1 cellular context compared by ENCODE assay signal in the genomic region with DNA sequence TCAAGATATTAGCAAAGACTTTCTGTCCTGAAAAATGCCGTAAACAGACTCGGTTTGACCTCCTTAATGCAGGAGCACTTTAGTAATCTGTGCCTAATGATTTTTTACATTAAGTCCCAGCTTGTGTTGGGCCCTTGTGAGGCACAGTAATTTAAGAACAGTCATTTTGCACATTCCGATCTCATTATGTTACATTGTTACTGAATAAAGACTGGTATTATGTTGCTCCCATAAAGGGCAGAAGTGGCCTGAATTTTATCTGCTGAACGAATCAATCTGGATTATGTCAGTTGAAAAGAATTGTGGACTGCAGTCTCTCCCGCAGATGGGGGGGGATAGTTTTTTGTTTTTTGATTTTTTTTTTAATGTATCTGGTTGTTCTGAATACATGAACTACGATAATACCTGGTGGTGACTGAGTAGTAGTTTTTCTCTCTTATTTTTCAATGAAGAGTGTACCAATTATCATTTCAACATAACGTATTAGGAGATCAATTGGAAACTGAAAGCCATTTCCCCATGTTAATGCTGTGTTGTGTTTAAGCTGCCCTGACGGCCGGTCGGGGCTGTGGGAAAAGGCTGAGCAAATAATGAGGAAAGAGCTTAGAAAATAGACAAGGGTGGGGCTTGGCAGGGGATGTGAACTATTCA.
TF ChIP-seq lines count a peak whose summit lies in the region.

No MANE protein-coding gene starts in this region.

TF ChIP-seq in HEK293, 187 proteins besides CTCF, POLR2A, EP300 and RAD21 (continued from another document and continues in another):
- peak; percentile 99 for TF ChIP-seq ZEB2 (tag by site-specific recombination; IDR thresholded peaks at IDR 0.05)
- TF ChIP-seq TRIM28 (IDR thresholded peaks at IDR 0.05; ENCODE audit: borderline replicate concordance, low read length), result no peak
- no peak for TF ChIP-seq ZNF658 (tag by site-specific recombination; IDR thresholded peaks at IDR 0.05)
- TF ChIP-seq SCRT1 (tag by site-specific recombination; IDR thresholded peaks at IDR 0.05; ENCODE audit: borderline replicate concordance), result no peak; the same call in 1 of the 2 replicates
- no peak for TF ChIP-seq ZBTB48 (tag by site-specific recombination; IDR thresholded peaks at IDR 0.05)
- no peak for TF ChIP-seq ZNF830 (tag by site-specific recombination; IDR thresholded peaks at IDR 0.05; ENCODE audit: low read depth)
- no peak for TF ChIP-seq ZNF341 (tag by site-specific recombination; IDR thresholded peaks at IDR 0.05; ENCODE audit: low read depth)
- TF ChIP-seq SALL2 (tag by site-specific recombination; IDR thresholded peaks at IDR 0.05; ENCODE audit: borderline replicate concordance), result no peak
- no peak; the same call in 1 of the 2 replicates for TF ChIP-seq ZNF394 (tag by site-specific recombination; IDR thresholded peaks at IDR 0.05; ENCODE audit: borderline replicate concordance)
- TF ChIP-seq ZNF2 (tag by site-specific recombination; IDR thresholded peaks at IDR 0.05), result peak; percentile 54; the same call in 1 of the 2 replicates
- peak; percentile 90 for TF ChIP-seq ZNF366 (tag by site-specific recombination; conservative IDR thresholded peaks at IDR 0.05)
- peak; percentile 80 for TF ChIP-seq ZNF324 (tag by site-specific recombination; IDR thresholded peaks at IDR 0.05)
- TF ChIP-seq, protein P1, sequence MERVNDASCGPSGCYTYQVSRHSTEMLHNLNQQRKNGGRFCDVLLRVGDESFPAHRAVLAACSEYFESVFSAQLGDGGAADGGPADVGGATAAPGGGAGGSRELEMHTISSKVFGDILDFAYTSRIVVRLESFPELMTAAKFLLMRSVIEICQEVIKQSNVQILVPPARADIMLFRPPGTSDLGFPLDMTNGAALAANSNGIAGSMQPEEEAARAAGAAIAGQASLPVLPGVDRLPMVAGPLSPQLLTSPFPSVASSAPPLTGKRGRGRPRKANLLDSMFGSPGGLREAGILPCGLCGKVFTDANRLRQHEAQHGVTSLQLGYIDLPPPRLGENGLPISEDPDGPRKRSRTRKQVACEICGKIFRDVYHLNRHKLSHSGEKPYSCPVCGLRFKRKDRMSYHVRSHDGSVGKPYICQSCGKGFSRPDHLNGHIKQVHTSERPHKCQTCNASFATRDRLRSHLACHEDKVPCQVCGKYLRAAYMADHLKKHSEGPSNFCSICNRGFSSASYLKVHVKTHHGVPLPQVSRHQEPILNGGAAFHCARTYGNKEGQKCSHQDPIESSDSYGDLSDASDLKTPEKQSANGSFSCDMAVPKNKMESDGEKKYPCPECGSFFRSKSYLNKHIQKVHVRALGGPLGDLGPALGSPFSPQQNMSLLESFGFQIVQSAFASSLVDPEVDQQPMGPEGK (tag by site-specific recombination; IDR thresholded peaks at IDR 0.05), result peak; percentile 63
- peak; percentile 38; the same call in 1 of the 2 replicates for TF ChIP-seq ZBTB21 (tag by site-specific recombination; IDR thresholded peaks at IDR 0.05)
- TF ChIP-seq OVOL3 (tag by site-specific recombination; IDR thresholded peaks at IDR 0.05), result no peak
- no peak for TF ChIP-seq ZNF121 (tag by site-specific recombination; IDR thresholded peaks at IDR 0.05)
- TF ChIP-seq ZNF302 (tag by site-specific recombination; IDR thresholded peaks at IDR 0.05; ENCODE audit: low read depth), result no peak
- no peak for TF ChIP-seq ZNF544 (tag by site-specific recombination; IDR thresholded peaks at IDR 0.05)
- TF ChIP-seq, protein P2, sequence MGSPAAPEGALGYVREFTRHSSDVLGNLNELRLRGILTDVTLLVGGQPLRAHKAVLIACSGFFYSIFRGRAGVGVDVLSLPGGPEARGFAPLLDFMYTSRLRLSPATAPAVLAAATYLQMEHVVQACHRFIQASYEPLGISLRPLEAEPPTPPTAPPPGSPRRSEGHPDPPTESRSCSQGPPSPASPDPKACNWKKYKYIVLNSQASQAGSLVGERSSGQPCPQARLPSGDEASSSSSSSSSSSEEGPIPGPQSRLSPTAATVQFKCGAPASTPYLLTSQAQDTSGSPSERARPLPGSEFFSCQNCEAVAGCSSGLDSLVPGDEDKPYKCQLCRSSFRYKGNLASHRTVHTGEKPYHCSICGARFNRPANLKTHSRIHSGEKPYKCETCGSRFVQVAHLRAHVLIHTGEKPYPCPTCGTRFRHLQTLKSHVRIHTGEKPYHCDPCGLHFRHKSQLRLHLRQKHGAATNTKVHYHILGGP (tag by site-specific recombination; IDR thresholded peaks at IDR 0.05), result no peak
- TF ChIP-seq ZNF248 (tag by site-specific recombination; IDR thresholded peaks at IDR 0.05), result no peak
- TF ChIP-seq ZNF561 (tag by site-specific recombination; IDR thresholded peaks at IDR 0.05; ENCODE audit: borderline replicate concordance), result peak; percentile 24; the same call in 1 of the 2 replicates
- no peak for TF ChIP-seq SETDB1 (IDR thresholded peaks at IDR 0.05; ENCODE audit: insufficient read length, low read length)
- TF ChIP-seq ZNF843 (tag by site-specific recombination; IDR thresholded peaks at IDR 0.05), result peak; percentile 93
- no peak for TF ChIP-seq ZNF169 (tag by site-specific recombination; IDR thresholded peaks at IDR 0.05)
- no peak for TF ChIP-seq GLI4 (tag by site-specific recombination; IDR thresholded peaks at IDR 0.05)
- TF ChIP-seq ZNF777 (tag by site-specific recombination; IDR thresholded peaks at IDR 0.05; ENCODE audit: borderline replicate concordance), result no peak
- TF ChIP-seq ZNF600 (tag by site-specific recombination; IDR thresholded peaks at IDR 0.05), result peak; percentile 82
- peak; percentile 86 for TF ChIP-seq ZNF501 (tag by site-specific recombination; IDR thresholded peaks at IDR 0.05)
- TF ChIP-seq ZNF596 (tag by site-specific recombination; IDR thresholded peaks at IDR 0.05), result no peak
- TF ChIP-seq ZNF623 (tag by site-specific recombination; IDR thresholded peaks at IDR 0.05), result no peak
- TF ChIP-seq ZBTB1 (tag by site-specific recombination; IDR thresholded peaks at IDR 0.05), result no peak
- no peak for TF ChIP-seq ZNF585B (tag by site-specific recombination; IDR thresholded peaks at IDR 0.05)
- no peak for TF ChIP-seq SCRT2 (tag by site-specific recombination; IDR thresholded peaks at IDR 0.05)
- peak; percentile 2; the same call in 1 of the 2 replicates for TF ChIP-seq ZNF654 (tag by site-specific recombination; IDR thresholded peaks at IDR 0.05; ENCODE audit: low read depth)
- TF ChIP-seq, protein P3, sequence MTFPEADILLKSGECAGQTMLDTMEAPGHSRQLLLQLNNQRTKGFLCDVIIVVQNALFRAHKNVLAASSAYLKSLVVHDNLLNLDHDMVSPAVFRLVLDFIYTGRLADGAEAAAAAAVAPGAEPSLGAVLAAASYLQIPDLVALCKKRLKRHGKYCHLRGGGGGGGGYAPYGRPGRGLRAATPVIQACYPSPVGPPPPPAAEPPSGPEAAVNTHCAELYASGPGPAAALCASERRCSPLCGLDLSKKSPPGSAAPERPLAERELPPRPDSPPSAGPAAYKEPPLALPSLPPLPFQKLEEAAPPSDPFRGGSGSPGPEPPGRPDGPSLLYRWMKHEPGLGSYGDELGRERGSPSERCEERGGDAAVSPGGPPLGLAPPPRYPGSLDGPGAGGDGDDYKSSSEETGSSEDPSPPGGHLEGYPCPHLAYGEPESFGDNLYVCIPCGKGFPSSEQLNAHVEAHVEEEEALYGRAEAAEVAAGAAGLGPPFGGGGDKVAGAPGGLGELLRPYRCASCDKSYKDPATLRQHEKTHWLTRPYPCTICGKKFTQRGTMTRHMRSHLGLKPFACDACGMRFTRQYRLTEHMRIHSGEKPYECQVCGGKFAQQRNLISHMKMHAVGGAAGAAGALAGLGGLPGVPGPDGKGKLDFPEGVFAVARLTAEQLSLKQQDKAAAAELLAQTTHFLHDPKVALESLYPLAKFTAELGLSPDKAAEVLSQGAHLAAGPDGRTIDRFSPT (tag by site-specific recombination; IDR thresholded peaks at IDR 0.05), result peak; percentile 85
- no peak for TF ChIP-seq EGR2 (tag by site-specific recombination; IDR thresholded peaks at IDR 0.05; ENCODE audit: low read depth)
- TF ChIP-seq ZNF76 (tag by site-specific recombination; IDR thresholded peaks at IDR 0.05; ENCODE audit: borderline replicate concordance, low read depth), result no peak; the same call in 1 of the 2 replicates
- TF ChIP-seq, protein P4, sequence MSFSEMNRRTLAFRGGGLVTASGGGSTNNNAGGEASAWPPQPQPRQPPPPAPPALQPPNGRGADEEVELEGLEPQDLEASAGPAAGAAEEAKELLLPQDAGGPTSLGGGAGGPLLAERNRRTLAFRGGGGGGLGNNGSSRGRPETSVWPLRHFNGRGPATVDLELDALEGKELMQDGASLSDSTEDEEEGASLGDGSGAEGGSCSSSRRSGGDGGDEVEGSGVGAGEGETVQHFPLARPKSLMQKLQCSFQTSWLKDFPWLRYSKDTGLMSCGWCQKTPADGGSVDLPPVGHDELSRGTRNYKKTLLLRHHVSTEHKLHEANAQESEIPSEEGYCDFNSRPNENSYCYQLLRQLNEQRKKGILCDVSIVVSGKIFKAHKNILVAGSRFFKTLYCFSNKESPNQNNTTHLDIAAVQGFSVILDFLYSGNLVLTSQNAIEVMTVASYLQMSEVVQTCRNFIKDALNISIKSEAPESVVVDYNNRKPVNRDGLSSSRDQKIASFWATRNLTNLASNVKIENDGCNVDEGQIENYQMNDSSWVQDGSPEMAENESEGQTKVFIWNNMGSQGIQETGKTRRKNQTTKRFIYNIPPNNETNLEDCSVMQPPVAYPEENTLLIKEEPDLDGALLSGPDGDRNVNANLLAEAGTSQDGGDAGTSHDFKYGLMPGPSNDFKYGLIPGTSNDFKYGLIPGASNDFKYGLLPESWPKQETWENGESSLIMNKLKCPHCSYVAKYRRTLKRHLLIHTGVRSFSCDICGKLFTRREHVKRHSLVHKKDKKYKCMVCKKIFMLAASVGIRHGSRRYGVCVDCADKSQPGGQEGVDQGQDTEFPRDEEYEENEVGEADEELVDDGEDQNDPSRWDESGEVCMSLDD (tag by site-specific recombination; IDR thresholded peaks at IDR 0.05), result no peak; the same call in 1 of the 2 replicates
- no peak for TF ChIP-seq MYNN (tag by site-specific recombination; IDR thresholded peaks at IDR 0.05; ENCODE audit: borderline replicate concordance)
- TF ChIP-seq ZFP3 (tag by site-specific recombination; IDR thresholded peaks at IDR 0.05; ENCODE audit: low read depth), result no peak
- peak; percentile 98 for TF ChIP-seq SP7 (tag by site-specific recombination; IDR thresholded peaks at IDR 0.05)
- TF ChIP-seq ZBTB17 (tag by site-specific recombination; IDR thresholded peaks at IDR 0.05), result peak; percentile 90
- TF ChIP-seq GLIS1 (tag by site-specific recombination; IDR thresholded peaks at IDR 0.05), result peak; percentile 87
- TF ChIP-seq, protein P5, sequence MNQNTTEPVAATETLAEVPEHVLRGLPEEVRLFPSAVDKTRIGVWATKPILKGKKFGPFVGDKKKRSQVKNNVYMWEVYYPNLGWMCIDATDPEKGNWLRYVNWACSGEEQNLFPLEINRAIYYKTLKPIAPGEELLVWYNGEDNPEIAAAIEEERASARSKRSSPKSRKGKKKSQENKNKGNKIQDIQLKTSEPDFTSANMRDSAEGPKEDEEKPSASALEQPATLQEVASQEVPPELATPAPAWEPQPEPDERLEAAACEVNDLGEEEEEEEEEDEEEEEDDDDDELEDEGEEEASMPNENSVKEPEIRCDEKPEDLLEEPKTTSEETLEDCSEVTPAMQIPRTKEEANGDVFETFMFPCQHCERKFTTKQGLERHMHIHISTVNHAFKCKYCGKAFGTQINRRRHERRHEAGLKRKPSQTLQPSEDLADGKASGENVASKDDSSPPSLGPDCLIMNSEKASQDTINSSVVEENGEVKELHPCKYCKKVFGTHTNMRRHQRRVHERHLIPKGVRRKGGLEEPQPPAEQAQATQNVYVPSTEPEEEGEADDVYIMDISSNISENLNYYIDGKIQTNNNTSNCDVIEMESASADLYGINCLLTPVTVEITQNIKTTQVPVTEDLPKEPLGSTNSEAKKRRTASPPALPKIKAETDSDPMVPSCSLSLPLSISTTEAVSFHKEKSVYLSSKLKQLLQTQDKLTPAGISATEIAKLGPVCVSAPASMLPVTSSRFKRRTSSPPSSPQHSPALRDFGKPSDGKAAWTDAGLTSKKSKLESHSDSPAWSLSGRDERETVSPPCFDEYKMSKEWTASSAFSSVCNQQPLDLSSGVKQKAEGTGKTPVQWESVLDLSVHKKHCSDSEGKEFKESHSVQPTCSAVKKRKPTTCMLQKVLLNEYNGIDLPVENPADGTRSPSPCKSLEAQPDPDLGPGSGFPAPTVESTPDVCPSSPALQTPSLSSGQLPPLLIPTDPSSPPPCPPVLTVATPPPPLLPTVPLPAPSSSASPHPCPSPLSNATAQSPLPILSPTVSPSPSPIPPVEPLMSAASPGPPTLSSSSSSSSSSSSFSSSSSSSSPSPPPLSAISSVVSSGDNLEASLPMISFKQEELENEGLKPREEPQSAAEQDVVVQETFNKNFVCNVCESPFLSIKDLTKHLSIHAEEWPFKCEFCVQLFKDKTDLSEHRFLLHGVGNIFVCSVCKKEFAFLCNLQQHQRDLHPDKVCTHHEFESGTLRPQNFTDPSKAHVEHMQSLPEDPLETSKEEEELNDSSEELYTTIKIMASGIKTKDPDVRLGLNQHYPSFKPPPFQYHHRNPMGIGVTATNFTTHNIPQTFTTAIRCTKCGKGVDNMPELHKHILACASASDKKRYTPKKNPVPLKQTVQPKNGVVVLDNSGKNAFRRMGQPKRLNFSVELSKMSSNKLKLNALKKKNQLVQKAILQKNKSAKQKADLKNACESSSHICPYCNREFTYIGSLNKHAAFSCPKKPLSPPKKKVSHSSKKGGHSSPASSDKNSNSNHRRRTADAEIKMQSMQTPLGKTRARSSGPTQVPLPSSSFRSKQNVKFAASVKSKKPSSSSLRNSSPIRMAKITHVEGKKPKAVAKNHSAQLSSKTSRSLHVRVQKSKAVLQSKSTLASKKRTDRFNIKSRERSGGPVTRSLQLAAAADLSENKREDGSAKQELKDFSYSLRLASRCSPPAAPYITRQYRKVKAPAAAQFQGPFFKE (tag by site-specific recombination; IDR thresholded peaks at IDR 0.05; ENCODE audit: borderline replicate concordance), result no peak
- TF ChIP-seq HOXA7 (CRISPR knock-in tag; IDR thresholded peaks at IDR 0.05; ENCODE audit: borderline replicate concordance), result no peak
- TF ChIP-seq, protein P6, sequence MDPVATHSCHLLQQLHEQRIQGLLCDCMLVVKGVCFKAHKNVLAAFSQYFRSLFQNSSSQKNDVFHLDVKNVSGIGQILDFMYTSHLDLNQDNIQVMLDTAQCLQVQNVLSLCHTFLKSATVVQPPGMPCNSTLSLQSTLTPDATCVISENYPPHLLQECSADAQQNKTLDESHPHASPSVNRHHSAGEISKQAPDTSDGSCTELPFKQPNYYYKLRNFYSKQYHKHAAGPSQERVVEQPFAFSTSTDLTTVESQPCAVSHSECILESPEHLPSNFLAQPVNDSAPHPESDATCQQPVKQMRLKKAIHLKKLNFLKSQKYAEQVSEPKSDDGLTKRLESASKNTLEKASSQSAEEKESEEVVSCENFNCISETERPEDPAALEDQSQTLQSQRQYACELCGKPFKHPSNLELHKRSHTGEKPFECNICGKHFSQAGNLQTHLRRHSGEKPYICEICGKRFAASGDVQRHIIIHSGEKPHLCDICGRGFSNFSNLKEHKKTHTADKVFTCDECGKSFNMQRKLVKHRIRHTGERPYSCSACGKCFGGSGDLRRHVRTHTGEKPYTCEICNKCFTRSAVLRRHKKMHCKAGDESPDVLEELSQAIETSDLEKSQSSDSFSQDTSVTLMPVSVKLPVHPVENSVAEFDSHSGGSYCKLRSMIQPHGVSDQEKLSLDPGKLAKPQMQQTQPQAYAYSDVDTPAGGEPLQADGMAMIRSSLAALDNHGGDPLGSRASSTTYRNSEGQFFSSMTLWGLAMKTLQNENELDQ (tag by site-specific recombination; IDR thresholded peaks at IDR 0.05; ENCODE audit: low read depth), result no peak
- TF ChIP-seq ZNF621 (tag by site-specific recombination; IDR thresholded peaks at IDR 0.05), result no peak
- no peak for TF ChIP-seq ZNF184 (tag by site-specific recombination; IDR thresholded peaks at IDR 0.05)
- TF ChIP-seq HOXD13 (CRISPR knock-in tag; IDR thresholded peaks at IDR 0.05; ENCODE audit: borderline replicate concordance), result no peak; the same call in 1 of the 2 replicates
- no peak for TF ChIP-seq ZNF16 (tag by site-specific recombination; IDR thresholded peaks at IDR 0.05; ENCODE audit: low read depth)
